In genomic region chr2:101699939-101700442, GRCh38 we compare ENCODE assay signal across 10 cellular contexts. TPM values are rescaled to one million over a fixed set of nuclear protein-coding genes. Genes with fewer than 3 reads are reported as not detected.
DNase-seq lines count a peak whose midpoint lies in the region; ATAC-seq, FAIRE-seq and TF ChIP-seq lines count a peak whose summit lies in the region.
"Had no signal": no experiment of that assay in that cellular context is flagged by ENCODE, and none has a peak within 500 bp of the region (broad histone marks: within the 10 kb centered on the region; RNA-seq: fewer than 3 reads in every experiment).

No MANE protein-coding gene starts in this region.

- peak overlapping the region; percentile 84 for H3K4me3 ChIP-seq in cardiac muscle cell
- H3K4me3 ChIP-seq in cardiac fibroblast (replicated peaks in 1 of 2; ENCODE audit: low read depth in 2 of 2, low read length in 2 of 2) = peak overlapping the region; percentile 63 to 74
- H3K4me3 ChIP-seq in uterus = peak overlapping the region; percentile 39 to 69
- H3K4me3 ChIP-seq in pancreas = peak overlapping the region in 2 of 4 donors; percentile 64 to 65

- 57 to 58% methylated on average over 8 of the region's 8 CpGs for WGBS in pancreas, 2 donors

- H3K36me3 ChIP-seq in cardiac muscle cell (no peaks in the 10 kb centered on the region), uterus (no peaks in the 10 kb centered on the region), pancreas (no peaks in the 10 kb centered on the region)

- H3K4me1 ChIP-seq in cardiac muscle cell (ENCODE audit: low read depth) = peaks cover 19% of the 10 kb centered on the region
- H3K4me1 ChIP-seq in uterus = peaks cover 12 to 22% of the 10 kb centered on the region in 2 donors
- H3K4me1 ChIP-seq in pancreas = peaks cover 0 to 10% (median 5%) of the 10 kb centered on the region in 3 donors

- H3K27me3 ChIP-seq in cardiac muscle cell (no peaks in the 10 kb centered on the region), uterus (no peaks in the 10 kb centered on the region), pancreas (no peaks in the 10 kb centered on the region)

- TF ChIP-seq CTCF in cardiac muscle cell (IDR thresholded peaks at IDR 0.05; ENCODE audit: low read depth, low read length) (no peak), cardiac fibroblast (IDR thresholded peaks at IDR 0.05; ENCODE audit: low read depth, low read length) (no peak), uterus (IDR thresholded peaks at IDR 0.05) (no peak), pancreas (IDR thresholded peaks at IDR 0.05) (no peak)

- no peaks in the 10 kb centered on the region for H3K9me3 ChIP-seq in cardiac muscle cell (ENCODE audit: low read depth)
- no peaks in the 10 kb centered on the region for H3K9me3 ChIP-seq in uterus
- H3K9me3 ChIP-seq in pancreas = no peaks in the 10 kb centered on the region

- peak; percentile 14 to 42 for DNase-seq in cardiac muscle cell (ENCODE audit: low read depth in 1 of 2, low spot score in 1 of 2)
- DNase-seq in left ventricle myocardium superior = no peak
- DNase-seq in cardiac fibroblast (ENCODE audit: low read depth in 2 of 2) = peak; percentile 38 to 44
- peak; percentile 26 to 41 for DNase-seq in lung microvascular endothelial cell (ENCODE audit: low read depth in 2 of 2)
- no peak for DNase-seq in uterus
- DNase-seq in NCI-H748 treated with DMSO at 0.1 percent for 48 hours (lab: John Stamatoyannopoulos, UW) = no peak
- DNase-seq in pancreas = no peak
- DNase-seq: activated CD4-positive, alpha-beta T cell treated with anti-CD3 and anti-CD28 coated beads, Interleukin-2, amount 50 U/mL, for 48 hours; kidney glomerular epithelial cell had no signal

- FAIRE-seq in pancreas (lab: Jason Lieb, UNC) = no peak

- no peak overlapping the region for H3K27ac ChIP-seq in cardiac muscle cell
- H3K27ac ChIP-seq in uterus = peak overlapping the region; percentile 78 to 93
- H3K27ac ChIP-seq in pancreas = peak overlapping the region in 1 of 4 donors; percentile 4

- no peak for TF ChIP-seq POLR2A in uterus (IDR thresholded peaks at IDR 0.05)

- intact Hi-C loops in left ventricle myocardium superior (cut with micrococcal nuclease) (loop anchor here (5.0 kb wide), 1 partner anchor 127 kb away; no protein-coding TSS in a partner anchor), uterus (cut with DNase I; ENCODE audit: low total_unique reads) (loop anchor here (5.0 kb wide), 1 partner anchor 127 kb away; no protein-coding TSS in a partner anchor), pancreas (cut with DNase I) (no loop called here)

- ATAC-seq in left ventricle myocardium superior (no peak), HG03457 (IDR thresholded peaks at IDR 0.05; ENCODE audit: unreplicated experiment) (no peak), pancreas (no peak)

RNA-seq across cellular contexts. Expression of gene MAP4K4, which starts 2.5 kb away (rescaled TPM):
- total RNA-seq in cardiac muscle cell = 82.2 and 131 TPM in 2 replicates
- polyA plus RNA-seq in cardiac muscle cell = 61.6 and 71.6 TPM in 2 replicates
- 99.5 TPM for total RNA-seq in left ventricle myocardium superior
- 67.1 and 112 TPM in 2 replicates for total RNA-seq in lung microvascular endothelial cell
- total RNA-seq in uterus = 10 to 100 TPM; 17.9 to 87.2 (median 55.4) TPM
- total RNA-seq in pancreas = 10 to 100 TPM; 12.4 to 38.7 (median 16.0) TPM
- polyA plus RNA-seq in pancreas = 10 to 100 TPM in 1 of 2 donors, 1 to 10 TPM in 1; 9.7 to 10.5 TPM

Comparison
In these comparisons a context has a peak if more than half of its experiments do, and no peak if none do; other contexts are left out.
1. DNase-seq: peak in cardiac muscle cell (2 of 2), cardiac fibroblast (2 of 2) and lung microvascular endothelial cell (2 of 2); none in left ventricle myocardium superior (single experiment), uterus (0 of 2), NCI-H748 treated with DMSO at 0.1 percent for 48 hours (single experiment) and pancreas (0 of 6).
2. intact Hi-C loops: an anchor here in left ventricle myocardium superior (5.0 kb wide) and uterus (5.0 kb wide); none called in pancreas.